1 cellular context compared by ENCODE assay signal in genomic region chr2:132347041-132347780, GRCh38.
TF ChIP-seq lines count a peak whose summit lies in the region.

No MANE protein-coding gene starts in this region.

TF ChIP-seq in HEK293, 187 proteins besides CTCF, POLR2A, EP300 and RAD21 (continued from another document):
- TF ChIP-seq, protein P1, sequence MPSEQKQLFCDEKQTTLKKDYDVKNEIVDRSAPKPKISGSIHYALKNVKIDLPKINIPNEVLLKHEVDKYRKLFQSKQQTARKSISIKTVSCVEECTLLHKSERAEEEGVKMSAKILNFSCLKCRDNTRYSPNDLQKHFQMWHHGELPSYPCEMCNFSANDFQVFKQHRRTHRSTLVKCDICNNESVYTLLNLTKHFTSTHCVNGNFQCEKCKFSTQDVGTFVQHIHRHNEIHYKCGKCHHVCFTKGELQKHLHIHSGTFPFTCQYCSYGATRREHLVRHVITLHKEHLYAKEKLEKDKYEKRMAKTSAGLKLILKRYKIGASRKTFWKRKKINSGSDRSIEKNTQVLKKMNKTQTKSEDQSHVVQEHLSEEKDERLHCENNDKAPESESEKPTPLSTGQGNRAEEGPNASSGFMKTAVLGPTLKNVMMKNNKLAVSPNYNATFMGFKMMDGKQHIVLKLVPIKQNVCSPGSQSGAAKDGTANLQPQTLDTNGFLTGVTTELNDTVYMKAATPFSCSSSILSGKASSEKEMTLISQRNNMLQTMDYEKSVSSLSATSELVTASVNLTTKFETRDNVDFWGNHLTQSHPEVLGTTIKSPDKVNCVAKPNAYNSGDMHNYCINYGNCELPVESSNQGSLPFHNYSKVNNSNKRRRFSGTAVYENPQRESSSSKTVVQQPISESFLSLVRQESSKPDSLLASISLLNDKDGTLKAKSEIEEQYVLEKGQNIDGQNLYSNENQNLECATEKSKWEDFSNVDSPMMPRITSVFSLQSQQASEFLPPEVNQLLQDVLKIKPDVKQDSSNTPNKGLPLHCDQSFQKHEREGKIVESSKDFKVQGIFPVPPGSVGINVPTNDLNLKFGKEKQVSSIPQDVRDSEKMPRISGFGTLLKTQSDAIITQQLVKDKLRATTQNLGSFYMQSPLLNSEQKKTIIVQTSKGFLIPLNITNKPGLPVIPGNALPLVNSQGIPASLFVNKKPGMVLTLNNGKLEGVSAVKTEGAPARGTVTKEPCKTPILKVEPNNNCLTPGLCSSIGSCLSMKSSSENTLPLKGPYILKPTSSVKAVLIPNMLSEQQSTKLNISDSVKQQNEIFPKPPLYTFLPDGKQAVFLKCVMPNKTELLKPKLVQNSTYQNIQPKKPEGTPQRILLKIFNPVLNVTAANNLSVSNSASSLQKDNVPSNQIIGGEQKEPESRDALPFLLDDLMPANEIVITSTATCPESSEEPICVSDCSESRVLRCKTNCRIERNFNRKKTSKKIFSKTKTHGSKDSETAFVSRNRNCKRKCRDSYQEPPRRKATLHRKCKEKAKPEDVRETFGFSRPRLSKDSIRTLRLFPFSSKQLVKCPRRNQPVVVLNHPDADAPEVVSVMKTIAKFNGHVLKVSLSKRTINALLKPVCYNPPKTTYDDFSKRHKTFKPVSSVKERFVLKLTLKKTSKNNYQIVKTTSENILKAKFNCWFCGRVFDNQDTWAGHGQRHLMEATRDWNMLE (tag by site-specific recombination; conservative IDR thresholded peaks at IDR 0.05; ENCODE audit: low read depth), result peak; percentile 74
